Comparison of ENCODE assay signal across 15 cellular contexts in genomic region chr9:136648746-136649145, GRCh38. TPM values are rescaled to one million over a fixed set of nuclear protein-coding genes. Genes with fewer than 3 reads are reported as not detected.
DNase-seq lines count a peak whose midpoint lies in the region; ATAC-seq and TF ChIP-seq lines count a peak whose summit lies in the region.
"Had no signal": no experiment of that assay in that cellular context is flagged by ENCODE, and none has a peak within 500 bp of the region (broad histone marks: within the 10 kb centered on the region; RNA-seq: fewer than 3 reads in every experiment).

No MANE protein-coding gene starts in this region.

- H3K27ac ChIP-seq in lower lobe of right lung (peak overlapping the region; percentile 69), tibial artery (no peak overlapping the region), esophagus squamous epithelium (peak overlapping the region in 2 of 4 donors; percentile 59 to 70)
- H3K27ac ChIP-seq: epithelial cell of prostate had no signal

- peak overlapping the region; percentile 51 for H3K4me3 Mint-ChIP-seq in dendritic cell treated with granulocyte-macrophage colony-stimulating factor and Interleukin-4, amounts not matched to agents 40 ng/mL and 50 ng/mL, for 4 days
- H3K4me3 Mint-ChIP-seq in stimulated activated effector memory CD8-positive, alpha-beta T cell treated with anti-CD3 and anti-CD28 coated beads, Interleukin-12 subunit alpha, Interleukin-12 subunit beta, amount 100 ng/mL, for 72 hours = no peak overlapping the region
- H3K4me3 Mint-ChIP-seq: activated naive CD8-positive, alpha-beta T cell treated with anti-CD3 and anti-CD28 coated beads for 36 hours; CD8-positive, alpha-beta T cell; naive B cell had no signal

- no peaks in the 10 kb centered on the region for H3K27me3 ChIP-seq in lower lobe of right lung (ENCODE audit: low read depth)
- peaks cover 0 to 54% of the 10 kb centered on the region in 2 donors for H3K27me3 ChIP-seq in tibial artery
- peaks cover 0 to 53% (median 0%) of the 10 kb centered on the region in 4 donors for H3K27me3 ChIP-seq in esophagus squamous epithelium

- H3K4me1 Mint-ChIP-seq in dendritic cell treated with granulocyte-macrophage colony-stimulating factor and Interleukin-4, amounts not matched to agents 40 ng/mL and 50 ng/mL, for 4 days (ENCODE audit: low read depth) = peaks cover 53% of the 10 kb centered on the region
- no peaks in the 10 kb centered on the region for H3K4me1 Mint-ChIP-seq in stimulated activated effector memory CD8-positive, alpha-beta T cell treated with anti-CD3 and anti-CD28 coated beads, Interleukin-12 subunit alpha, Interleukin-12 subunit beta, amount 100 ng/mL, for 72 hours
- H3K4me1 Mint-ChIP-seq: activated naive CD8-positive, alpha-beta T cell treated with anti-CD3 and anti-CD28 coated beads for 36 hours had no signal

- H3K36me3 ChIP-seq in lower lobe of right lung (no peaks in the 10 kb centered on the region), tibial artery (no peaks in the 10 kb centered on the region), esophagus squamous epithelium (no peaks in the 10 kb centered on the region)

- H3K9me3 Mint-ChIP-seq in dendritic cell treated with granulocyte-macrophage colony-stimulating factor and Interleukin-4, amounts not matched to agents 40 ng/mL and 50 ng/mL, for 4 days = no peaks in the 10 kb centered on the region
- no peaks in the 10 kb centered on the region for H3K9me3 Mint-ChIP-seq in stimulated activated effector memory CD8-positive, alpha-beta T cell treated with anti-CD3 and anti-CD28 coated beads, Interleukin-12 subunit alpha, Interleukin-12 subunit beta, amount 100 ng/mL, for 72 hours
- H3K9me3 Mint-ChIP-seq: activated naive CD8-positive, alpha-beta T cell treated with anti-CD3 and anti-CD28 coated beads for 36 hours; CD8-positive, alpha-beta T cell; naive B cell had no signal

- intact Hi-C loops in dendritic cell treated with granulocyte-macrophage colony-stimulating factor and Interleukin-4, amounts not matched to agents 40 ng/mL and 50 ng/mL, for 4 days (cut with micrococcal nuclease) = no loop called here
- intact Hi-C loops in lower lobe of right lung (cut with DNase I) (no loop called here), tibial artery (cut with DNase I; ENCODE audit: low total_unique reads) (no loop called here), esophagus squamous epithelium (cut with DNase I) (no loop called here)

- H3K27me3 Mint-ChIP-seq in dendritic cell treated with granulocyte-macrophage colony-stimulating factor and Interleukin-4, amounts not matched to agents 40 ng/mL and 50 ng/mL, for 4 days = peaks cover 30% of the 10 kb centered on the region

- H3K36me3 Mint-ChIP-seq in dendritic cell treated with granulocyte-macrophage colony-stimulating factor and Interleukin-4, amounts not matched to agents 40 ng/mL and 50 ng/mL, for 4 days (ENCODE audit: low read depth) = no peaks in the 10 kb centered on the region
- H3K36me3 Mint-ChIP-seq in stimulated activated effector memory CD8-positive, alpha-beta T cell treated with anti-CD3 and anti-CD28 coated beads, Interleukin-12 subunit alpha, Interleukin-12 subunit beta, amount 100 ng/mL, for 72 hours = no peaks in the 10 kb centered on the region
- H3K36me3 Mint-ChIP-seq: activated naive CD8-positive, alpha-beta T cell treated with anti-CD3 and anti-CD28 coated beads for 36 hours; CD8-positive, alpha-beta T cell; naive B cell had no signal

- no peak for TF ChIP-seq POLR2A in esophagus squamous epithelium (IDR thresholded peaks at IDR 0.05)

- H3K4me1 ChIP-seq in lower lobe of right lung (peaks cover 37% of the 10 kb centered on the region), tibial artery (peaks cover 0 to 14% (median 11%) of the 10 kb centered on the region in 4 donors), esophagus squamous epithelium (peaks cover 16 to 68% (median 18%) of the 10 kb centered on the region in 3 donors)

- TF ChIP-seq CTCF in lower lobe of right lung (IDR thresholded peaks at IDR 0.05) (no peak), tibial artery (IDR thresholded peaks at IDR 0.05) (no peak), esophagus squamous epithelium (IDR thresholded peaks at IDR 0.05) (no peak)

- ATAC-seq in lower lobe of right lung = no peak
- ATAC-seq in stimulated activated effector memory CD8-positive, alpha-beta T cell treated with anti-CD3 and anti-CD28 coated beads, Interleukin-12 subunit alpha, Interleukin-12 subunit beta, amount 100 ng/mL, for 72 hours = no peak
- ATAC-seq: CD8-positive, alpha-beta T cell had no signal

- peak overlapping the region; percentile 29 for H3K4me3 ChIP-seq in lower lobe of right lung
- no peak overlapping the region for H3K4me3 ChIP-seq in tibial artery
- H3K4me3 ChIP-seq in esophagus squamous epithelium = peak overlapping the region in 1 of 4 donors; percentile 10

- DNase-seq in NOMO-1 treated with DMSO at 0.1 percent for 48 hours (lab: John Stamatoyannopoulos, UW; ENCODE audit: unreplicated experiment) (peak; percentile 62), NOMO-1 treated with dmso at 0.1 percent for 144 hours (lab: John Stamatoyannopoulos, UW; ENCODE audit: unreplicated experiment) (no peak), lower lobe of right lung (peak; percentile 73), tibial artery (peak; percentile 59 to 75), NCI-H1105 treated with DMSO at 0.1 percent for 48 hours (lab: John Stamatoyannopoulos, UW) (no peak), esophagus squamous epithelium (lab: John Stamatoyannopoulos, UW) (no peak)
- no peak for DNase-seq in stimulated activated effector memory CD8-positive, alpha-beta T cell treated with anti-CD3 and anti-CD28 coated beads, Interleukin-12 subunit alpha, Interleukin-12 subunit beta, amount 100 ng/mL, for 72 hours (ENCODE audit: low spot score in 2 of 2)
- DNase-seq: activated naive CD8-positive, alpha-beta T cell treated with anti-CD3 and anti-CD28 coated beads for 36 hours; activated T-cell treated with anti-CD3 and anti-CD28 coated beads for 4 hours; CD8-positive, alpha-beta T cell; naive B cell; NCI-H1092; NCI-H226 had no signal

- no peaks in the 10 kb centered on the region for H3K9me3 ChIP-seq in lower lobe of right lung
- H3K9me3 ChIP-seq in tibial artery = no peaks in the 10 kb centered on the region
- no peaks in the 10 kb centered on the region for H3K9me3 ChIP-seq in esophagus squamous epithelium

- H3K27ac Mint-ChIP-seq in dendritic cell treated with granulocyte-macrophage colony-stimulating factor and Interleukin-4, amounts not matched to agents 40 ng/mL and 50 ng/mL, for 4 days = peak overlapping the region; percentile 58
- H3K27ac Mint-ChIP-seq in stimulated activated effector memory CD8-positive, alpha-beta T cell treated with anti-CD3 and anti-CD28 coated beads, Interleukin-12 subunit alpha, Interleukin-12 subunit beta, amount 100 ng/mL, for 72 hours = no peak overlapping the region
- H3K27ac Mint-ChIP-seq: activated naive CD8-positive, alpha-beta T cell treated with anti-CD3 and anti-CD28 coated beads for 36 hours; CD8-positive, alpha-beta T cell had no signal

- 47 to 54% methylated on average over 8 to 13 of the region's 17 CpGs for WGBS in esophagus squamous epithelium, 2 donors

RNA-seq across cellular contexts. Expression of gene EGFL7, which starts 14.0 kb away (rescaled TPM):
- 230 TPM for total RNA-seq in lower lobe of right lung
- total RNA-seq in esophagus squamous epithelium = 10 to 100 TPM in 2 of 4 donors, 1 to 10 TPM in 2; 5.2 to 41.2 (median 21.2) TPM
- total RNA-seq: CD8-positive, alpha-beta T cell had no signal

RNA-seq across cellular contexts. Expression of gene AGPAT2, which starts 38.5 kb away (rescaled TPM):
- total RNA-seq in lower lobe of right lung = 106 TPM
- total RNA-seq in esophagus squamous epithelium = 10 to 100 TPM; 66.2 to 80.6 (median 75.8) TPM

Comparison
In these comparisons a context has a peak if more than half of its experiments do, and no peak if none do; other contexts are left out.
1. DNase-seq: peak in NOMO-1 treated with DMSO at 0.1 percent for 48 hours (single experiment), lower lobe of right lung (single experiment) and tibial artery (2 of 2); none in NOMO-1 treated with dmso at 0.1 percent for 144 hours (single experiment), NCI-H1105 treated with DMSO at 0.1 percent for 48 hours (single experiment), esophagus squamous epithelium (single experiment) and stimulated activated effector memory CD8-positive, alpha-beta T cell treated with anti-CD3 and anti-CD28 coated beads, Interleukin-12 subunit alpha, Interleukin-12 subunit beta, amount 100 ng/mL, for 72 hours (0 of 2).